1 cellular context compared by ENCODE assay signal in the genomic region with DNA sequence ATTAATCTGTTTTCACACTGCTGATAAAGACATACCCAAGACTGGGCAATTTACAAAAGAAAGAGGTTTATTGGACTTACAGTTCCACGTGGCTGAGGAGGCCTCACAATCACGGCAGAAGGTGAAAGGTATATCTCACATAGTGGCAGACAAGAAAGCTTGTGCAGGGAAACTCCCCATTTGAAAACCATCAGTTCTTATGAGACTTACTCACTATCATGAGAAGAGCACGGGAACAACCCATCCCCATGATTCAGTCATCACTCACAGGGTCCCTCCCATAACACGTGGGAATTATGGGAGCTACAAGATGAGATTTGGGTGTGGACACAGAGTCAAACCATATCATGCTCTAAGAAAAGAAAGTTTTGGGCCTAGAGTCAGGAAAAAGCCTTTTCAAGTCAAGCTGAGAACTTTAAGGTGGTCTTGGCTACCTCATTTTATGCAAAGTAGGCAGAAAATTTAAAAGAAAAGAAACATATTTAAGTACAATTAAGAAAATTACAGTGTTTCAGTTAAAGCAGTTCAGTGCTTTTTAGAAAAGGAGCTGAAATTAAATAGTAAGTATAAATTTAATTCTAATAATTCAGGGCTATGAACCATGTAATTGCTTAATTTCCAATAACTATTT.
TF ChIP-seq lines count a peak whose summit lies in the region.

No MANE protein-coding gene starts in this region.

TF ChIP-seq in GM23338, 12 proteins besides CTCF, POLR2A, EP300 and RAD21 (continued from another document):
- TF ChIP-seq NANOG (IDR thresholded peaks at IDR 0.05; ENCODE audit: borderline replicate concordance) (no peak), ZNF114 (CRISPR knock-in tag; IDR thresholded peaks at IDR 0.05) (no peak), EZH2 (IDR thresholded peaks at IDR 0.05; ENCODE audit: low read depth, unreplicated experiment) (no peak), JUNB (IDR thresholded peaks at IDR 0.05; ENCODE audit: unreplicated experiment) (no peak), STAT1 (IDR thresholded peaks at IDR 0.05; ENCODE audit: unreplicated experiment) (no peak)
- TF ChIP-seq, protein P1, sequence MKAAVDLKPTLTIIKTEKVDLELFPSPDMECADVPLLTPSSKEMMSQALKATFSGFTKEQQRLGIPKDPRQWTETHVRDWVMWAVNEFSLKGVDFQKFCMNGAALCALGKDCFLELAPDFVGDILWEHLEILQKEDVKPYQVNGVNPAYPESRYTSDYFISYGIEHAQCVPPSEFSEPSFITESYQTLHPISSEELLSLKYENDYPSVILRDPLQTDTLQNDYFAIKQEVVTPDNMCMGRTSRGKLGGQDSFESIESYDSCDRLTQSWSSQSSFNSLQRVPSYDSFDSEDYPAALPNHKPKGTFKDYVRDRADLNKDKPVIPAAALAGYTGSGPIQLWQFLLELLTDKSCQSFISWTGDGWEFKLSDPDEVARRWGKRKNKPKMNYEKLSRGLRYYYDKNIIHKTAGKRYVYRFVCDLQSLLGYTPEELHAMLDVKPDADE (IDR thresholded peaks at IDR 0.05), result no peak
